10 cellular contexts compared by ENCODE assay signal in genomic region chr7:124033093-124033806, GRCh38. TPM values are rescaled to one million over a fixed set of nuclear protein-coding genes. Genes with fewer than 3 reads are reported as not detected.
DNase-seq lines count a peak whose midpoint lies in the region; TF ChIP-seq lines count a peak whose summit lies in the region.
"Had no signal": no experiment of that assay in that cellular context is flagged by ENCODE, and none has a peak within 500 bp of the region (broad histone marks: within the 10 kb centered on the region; RNA-seq: fewer than 3 reads in every experiment).

No MANE protein-coding gene starts in this region.

- no peaks in the 10 kb centered on the region for H3K36me3 ChIP-seq in NT2/D1 (ENCODE audit: insufficient read depth, insufficient read length, low read length)
- H3K36me3 ChIP-seq in neuronal stem cell (replicated peaks in 1 of 2; ENCODE audit: control insufficient read depth in 2 of 2, insufficient read depth in 2 of 2, low read length in 2 of 2) = no peaks in the 10 kb centered on the region

- H3K4me1 ChIP-seq in NT2/D1 (ENCODE audit: insufficient read depth, insufficient read length) (no peaks in the 10 kb centered on the region), neuronal stem cell (ENCODE audit: control insufficient read depth in 2 of 2, insufficient read depth in 1 of 2, low read depth in 1 of 2, low read length in 2 of 2) (peaks cover 2 to 3% of the 10 kb centered on the region in 2 donors)

- H3K4ac ChIP-seq in neuronal stem cell (ENCODE audit: low read length) = no peak overlapping the region

- H3K4me3 ChIP-seq in NT2/D1 (ENCODE audit: insufficient read length, low read depth) (peak overlapping the region; percentile 63), fibroblast of the aortic adventitia (ENCODE audit: low read depth, low read length) (peak overlapping the region; percentile 13), neuronal stem cell (ENCODE audit: low read length in 2 of 2) (peak overlapping the region; percentile 54 to 81)

- H3K9ac ChIP-seq in NT2/D1 (ENCODE audit: insufficient read length, low read depth) (peak overlapping the region; percentile 70), neuronal stem cell (ENCODE audit: low read depth, low read length, poor library complexity) (peak overlapping the region; percentile 91)

- peak overlapping the region; percentile 58 for H2BK12ac ChIP-seq in neuronal stem cell (ENCODE audit: low read length)

- H3K27me3 ChIP-seq in NT2/D1 (ENCODE audit: insufficient read depth, insufficient read length) = peaks cover 39% of the 10 kb centered on the region
- H3K27me3 ChIP-seq in neuronal stem cell (ENCODE audit: control insufficient read depth in 3 of 3, insufficient read depth in 3 of 3, low read depth in 1 of 3, low read length in 3 of 3) = peaks cover 3 to 59% (median 27%) of the 10 kb centered on the region in 3 experiments

- TF ChIP-seq CTCF in fibroblast of the aortic adventitia (IDR thresholded peaks at IDR 0.05; ENCODE audit: insufficient read depth, low read length) (no peak), GM20000 (IDR thresholded peaks at IDR 0.05; ENCODE audit: extremely low read depth, missing control alignments) (no peak)

- H3K9me3 ChIP-seq in NT2/D1 (ENCODE audit: insufficient read depth, low read length) (no peaks in the 10 kb centered on the region), neuronal stem cell (replicated peaks in 1 of 2; ENCODE audit: control insufficient read depth in 2 of 2, insufficient read depth in 1 of 2, low read depth in 1 of 2, low read length in 2 of 2) (no peaks in the 10 kb centered on the region)

- peak overlapping the region; percentile 56 for H3K14ac ChIP-seq in neuronal stem cell (ENCODE audit: low read length)

- no peak overlapping the region for H3K27ac ChIP-seq in neuronal stem cell (replicated peaks; ENCODE audit: low read length)

- no peak overlapping the region for H4K91ac ChIP-seq in neuronal stem cell (ENCODE audit: low read depth, low read length, poor library complexity)

- peak overlapping the region; percentile 98 for H3K4me2 ChIP-seq in neuronal stem cell (ENCODE audit: insufficient read depth, low read length, poor library complexity, severe bottlenecking)

- H3K79me1 ChIP-seq in neuronal stem cell (ENCODE audit: low read depth, low read length) = no peaks in the 10 kb centered on the region

- no peak overlapping the region for H4K8ac ChIP-seq in neuronal stem cell (ENCODE audit: low read depth, low read length)

- peak overlapping the region; percentile 43 for H3K23ac ChIP-seq in neuronal stem cell (ENCODE audit: low read depth, low read length, poor library complexity)

- no CpG with 5 or more reads among the region's 71 CpGs for WGBS in neuronal stem cell (ENCODE audit: extremely low coverage in 2 of 2, insufficient read length in 2 of 2, insufficient replicate concordance in 1 of 2), 2 donors

- peak in 2 of 3 experiments; percentile 65 to 80 for DNase-seq in NCI-H1417 (lab: John Stamatoyannopoulos, UW)
- DNase-seq in NCI-H1417 treated with DMSO at 0.1 percent for 48 hours (lab: John Stamatoyannopoulos, UW) = no peak
- peak; percentile 36 for DNase-seq in NT2/D1 (ENCODE audit: low read depth, low spot score)
- DNase-seq in fibroblast of the aortic adventitia (ENCODE audit: low read depth) = peak; percentile 1
- DNase-seq in neuronal stem cell (ENCODE audit: low spot score) = peak; percentile 48
- no peak for DNase-seq in GM20000 (ENCODE audit: low spot score)
- DNase-seq in NK-92 (lab: John Stamatoyannopoulos, UW; ENCODE audit: unreplicated experiment) = no peak
- no peak for DNase-seq in NCI-H187 treated with DMSO at 0.1 percent for 48 hours (lab: John Stamatoyannopoulos, UW)

- peak overlapping the region; percentile 26 for H2BK15ac ChIP-seq in neuronal stem cell (ENCODE audit: low read length)

- peak overlapping the region; percentile 90 for H3K18ac ChIP-seq in neuronal stem cell (ENCODE audit: low read length)

- peak overlapping the region; percentile 93 for H2AFZ ChIP-seq in neuronal stem cell (ENCODE audit: low read length)

- H2AK5ac ChIP-seq in neuronal stem cell (ENCODE audit: low read depth, low read length) = peak overlapping the region; percentile 75

- peak overlapping the region; percentile 72 for H2BK120ac ChIP-seq in neuronal stem cell (ENCODE audit: low read depth, low read length)

- no peak overlapping the region for H2BK5ac ChIP-seq in neuronal stem cell (ENCODE audit: low read length)

RNA-seq across cellular contexts. Expression of gene TMEM229A, which starts 0.4 kb away (rescaled TPM):
- total RNA-seq in fibroblast of the aortic adventitia (ENCODE audit: low replicate concordance) = 3.8 TPM in 1 of 2 replicates, not detected in the other
- 0.31 TPM for polyA plus RNA-seq in neuronal stem cell (2013, experiment 1 of 2)
- 0.33 TPM for polyA plus RNA-seq in neuronal stem cell (2013, experiment 2 of 2)
- polyA plus RNA-seq: AG04450, liver had no signal

Comparison
In these comparisons a context has a peak if more than half of its experiments do, and no peak if none do; other contexts are left out.
1. DNase-seq: peak in NCI-H1417 (2 of 3), NT2/D1 (single experiment), fibroblast of the aortic adventitia (single experiment) and neuronal stem cell (single experiment); none in NCI-H1417 treated with DMSO at 0.1 percent for 48 hours (single experiment), GM20000 (single experiment), NK-92 (single experiment) and NCI-H187 treated with DMSO at 0.1 percent for 48 hours (single experiment).
2. H3K4me3 ChIP-seq: peak in every context shown above with its lines; median percentile 68 in neuronal stem cell; 63 in NT2/D1; 13 in fibroblast of the aortic adventitia.